In genomic region chr10:133236411-133237240, GRCh38 we compare ENCODE assay signal across 11 cellular contexts. TPM values are rescaled to one million over a fixed set of nuclear protein-coding genes. Genes with fewer than 3 reads are reported as not detected.
DNase-seq lines count a peak whose midpoint lies in the region; ATAC-seq and TF ChIP-seq lines count a peak whose summit lies in the region.
"Had no signal": no experiment of that assay in that cellular context is flagged by ENCODE, and none has a peak within 500 bp of the region (broad histone marks: within the 10 kb centered on the region; RNA-seq: fewer than 3 reads in every experiment).

No MANE protein-coding gene starts in this region.

- H3K27me3 Mint-ChIP-seq in activated CD4-positive, alpha-beta memory T cell treated with anti-CD3 and anti-CD28 coated beads for 36 hours, result peaks cover 48% of the 10 kb centered on the region

- H3K4me1 Mint-ChIP-seq in activated CD4-positive, alpha-beta memory T cell treated with anti-CD3 and anti-CD28 coated beads for 36 hours (ENCODE audit: low read depth), result peaks cover 17% of the 10 kb centered on the region

- no peak overlapping the region for H3K4me3 Mint-ChIP-seq in activated CD4-positive, alpha-beta memory T cell treated with anti-CD3 and anti-CD28 coated beads for 36 hours

- no peaks in the 10 kb centered on the region for H3K36me3 Mint-ChIP-seq in activated CD4-positive, alpha-beta memory T cell treated with anti-CD3 and anti-CD28 coated beads for 36 hours

- H3K4me1 ChIP-seq in ACC112 (ENCODE audit: control insufficient read depth, insufficient read depth, low read length, unreplicated experiment) (no peaks in the 10 kb centered on the region), HUES6 (ENCODE audit: control insufficient read depth, insufficient read depth, low read length) (peaks cover 35% of the 10 kb centered on the region), esophagus (ENCODE audit: control insufficient read depth in 2 of 2, insufficient read depth in 2 of 2, low read length in 1 of 2) (peaks cover 7 to 8% of the 10 kb centered on the region in 2 donors), mucosa of descending colon (ENCODE audit: low read depth) (peaks cover 7% of the 10 kb centered on the region)

- H3K9ac ChIP-seq in HUES6 (ENCODE audit: low read length), result peak overlapping the region; percentile 92

- H3K79me2 ChIP-seq in ACC112 (ENCODE audit: control insufficient read depth, insufficient read depth, low read length, unreplicated experiment), result no peaks in the 10 kb centered on the region

- H3K27ac ChIP-seq in ACC112 (ENCODE audit: low read depth, low read length) (no peak overlapping the region), HUES6 (ENCODE audit: low read depth, low read length) (peak overlapping the region; percentile 72; the same call in 1 of the 2 replicates), esophagus (ENCODE audit: low read depth in 2 of 2, low read length in 1 of 2) (no peak overlapping the region)
- H3K27ac ChIP-seq: SK-N-MC had no signal

- ATAC-seq in mucosa of descending colon, result peak; percentile 30
- ATAC-seq in HG02840 (IDR thresholded peaks at IDR 0.05; ENCODE audit: low FRiP score, unreplicated experiment), result no peak

- WGBS in esophagus, 2 donors, result 1% methylated on average over 95 to 102 of the region's 102 CpGs

- CTCF ChIA-PET in activated CD4-positive, alpha-beta memory T cell treated with anti-CD3 and anti-CD28 coated beads for 36 hours (lab: Charles Lee), result no interaction called here

- H3K9me3 ChIP-seq in HUES6 (ENCODE audit: control insufficient read depth, insufficient read depth, low read depth, low read length), result no peaks in the 10 kb centered on the region
- H3K9me3 ChIP-seq in esophagus (ENCODE audit: control insufficient read depth in 2 of 2, insufficient read depth in 1 of 2, low read depth in 1 of 2, low read length in 1 of 2), result peaks cover 0 to 3% of the 10 kb centered on the region in 2 donors
- H3K9me3 ChIP-seq in mucosa of descending colon, result no peaks in the 10 kb centered on the region

- H3K27me3 ChIP-seq in ACC112 (ENCODE audit: insufficient read depth, low read length), result peaks cover 73% of the 10 kb centered on the region
- H3K27me3 ChIP-seq in HUES6 (ENCODE audit: control insufficient read depth, insufficient read depth, low read length), result peaks cover 87% of the 10 kb centered on the region
- H3K27me3 ChIP-seq in esophagus (ENCODE audit: control insufficient read depth in 1 of 2, insufficient read depth in 2 of 2, low read length in 2 of 2), result peaks cover 3 to 24% of the 10 kb centered on the region in 2 donors

- no peak for TF ChIP-seq CTCF in mucosa of descending colon (IDR thresholded peaks at IDR 0.05)

- no peak overlapping the region for H2AFZ ChIP-seq in ACC112 (ENCODE audit: low read length, unreplicated experiment)

- intact Hi-C loops in mucosa of descending colon (cut with DNase I, micrococcal nuclease), result no loop called here
- intact Hi-C loops in activated CD4-positive, alpha-beta memory T cell treated with anti-CD3 and anti-CD28 coated beads for 36 hours (cut with micrococcal nuclease), result no loop called here

- peak in 1 of 3 donors; percentile 45 for DNase-seq in mucosa of descending colon
- DNase-seq in HuH-7 (ENCODE audit: low spot score), result no peak
- no peak for DNase-seq in activated CD4-positive, alpha-beta memory T cell treated with anti-CD3 and anti-CD28 coated beads for 36 hours
- DNase-seq in NCI-H2029 treated with DMSO at 0.1 percent for 48 hours (lab: John Stamatoyannopoulos, UW), result no peak
- DNase-seq: NCI-H774 had no signal

- no peaks in the 10 kb centered on the region for H3K9me3 Mint-ChIP-seq in activated CD4-positive, alpha-beta memory T cell treated with anti-CD3 and anti-CD28 coated beads for 36 hours

- POLR2A ChIA-PET in activated CD4-positive, alpha-beta memory T cell treated with anti-CD3 and anti-CD28 coated beads for 36 hours (lab: Charles Lee), result no interaction called here

- H3K4me3 ChIP-seq in ACC112 (ENCODE audit: low read depth, low read length) (0 out of 2 replicates have a peak overlapping the region, but pooled peaks have one; percentile 25), HUES6 (ENCODE audit: low read depth, low read length) (peak overlapping the region; percentile 74), esophagus (ENCODE audit: low read depth in 1 of 2, low read length in 2 of 2) (peak overlapping the region; percentile 19 to 25), mucosa of descending colon (no peak overlapping the region)
- H3K4me3 ChIP-seq: SK-N-MC had no signal

- H3K36me3 ChIP-seq in ACC112 (ENCODE audit: insufficient read depth, low read length) (no peaks in the 10 kb centered on the region), HUES6 (ENCODE audit: control insufficient read depth, insufficient read depth, low read length) (peaks cover 1% of the 10 kb centered on the region; the same call in 1 of the 2 replicates), esophagus (ENCODE audit: control insufficient read depth in 2 of 2, insufficient read depth in 2 of 2, low read length in 1 of 2) (no peaks in the 10 kb centered on the region), mucosa of descending colon (ENCODE audit: low read depth) (no peaks in the 10 kb centered on the region)

- H3K27ac Mint-ChIP-seq in activated CD4-positive, alpha-beta memory T cell treated with anti-CD3 and anti-CD28 coated beads for 36 hours, result no peak overlapping the region

RNA-seq across cellular contexts. Expression of gene VENTX, which starts 1.0 kb away (rescaled TPM):
- under 1 TPM; 0.12 to 0.37 TPM for polyA plus RNA-seq in esophagus
- 1 to 10 TPM in 1 of 3 donors, under 1 TPM in 2; 0.09 to 1.2 (median 0.36) TPM for total RNA-seq in mucosa of descending colon
- total RNA-seq in activated CD4-positive, alpha-beta memory T cell treated with anti-CD3 and anti-CD28 coated beads for 36 hours, result under 1 TPM; 0.07 to 0.12 TPM
- total RNA-seq: kidney epithelial cell had no signal

RNA-seq across cellular contexts. Expression of gene UTF1, which starts 6.6 kb away (rescaled TPM):
- not detected for polyA plus RNA-seq in esophagus
- total RNA-seq in mucosa of descending colon, result not detected
- not detected for total RNA-seq in activated CD4-positive, alpha-beta memory T cell treated with anti-CD3 and anti-CD28 coated beads for 36 hours
- total RNA-seq: kidney epithelial cell had no signal

RNA-seq across cellular contexts. Expression of gene ADAM8, which starts 40.0 kb away (rescaled TPM):
- 1 to 10 TPM; 2.4 to 2.6 TPM for polyA plus RNA-seq in esophagus
- total RNA-seq in mucosa of descending colon, result 1 to 10 TPM; 4.8 to 7.0 (median 5.2) TPM
- total RNA-seq in activated CD4-positive, alpha-beta memory T cell treated with anti-CD3 and anti-CD28 coated beads for 36 hours, result 100 to 1,000 TPM; 160 to 165 TPM

Comparison
In these comparisons a context has a peak if more than half of its experiments do, and no peak if none do; other contexts are left out.
1. RNA of gene ADAM8, which starts 40.0 kb away (total RNA-seq): 160 to 165 TPM in activated CD4-positive, alpha-beta memory T cell treated with anti-CD3 and anti-CD28 coated beads for 36 hours; 4.8 to 7.0 TPM in mucosa of descending colon; every median in the first group is over 10 times any median in the second.